In genomic region chr2:240864475-240864874, GRCh38 we compare ENCODE assay signal across 1 cellular context.
TF ChIP-seq lines count a peak whose summit lies in the region.

No MANE protein-coding gene starts in this region.

TF ChIP-seq in HepG2, 621 proteins besides CTCF, POLR2A, EP300 and RAD21 (continued from another document):
- no peak for TF ChIP-seq HBP1 (CRISPR knock-in tag; IDR thresholded peaks at IDR 0.05; ENCODE audit: low read depth)
- no peak for TF ChIP-seq ZNF747 (CRISPR knock-in tag; IDR thresholded peaks at IDR 0.05; ENCODE audit: borderline replicate concordance)
- TF ChIP-seq CREM (IDR thresholded peaks at IDR 0.05) = peak; percentile 54
- TF ChIP-seq CREM (CRISPR knock-in tag; IDR thresholded peaks at IDR 0.05) = no peak
- TF ChIP-seq HOXD1 (CRISPR knock-in tag; IDR thresholded peaks at IDR 0.05) = no peak
- TF ChIP-seq AKAP8 (CRISPR knock-in tag; IDR thresholded peaks at IDR 0.05) = no peak
- peak; percentile 24; the same call in 1 of the 2 replicates for TF ChIP-seq HNF1A (IDR thresholded peaks at IDR 0.05; ENCODE audit: low read depth)
- TF ChIP-seq HNF1A (CRISPR knock-in tag; IDR thresholded peaks at IDR 0.05; ENCODE audit: borderline replicate concordance) = no peak
- peak; percentile 52; the same call in 1 of the 2 replicates for TF ChIP-seq ETV5 (CRISPR knock-in tag; IDR thresholded peaks at IDR 0.05; ENCODE audit: borderline replicate concordance)
- TF ChIP-seq ZNF879 (CRISPR knock-in tag; IDR thresholded peaks at IDR 0.05) = no peak
- no peak; the same call in 1 of the 2 replicates for TF ChIP-seq RXRA (CRISPR knock-in tag; IDR thresholded peaks at IDR 0.05)
- no peak for TF ChIP-seq CBX2 (IDR thresholded peaks at IDR 0.05; ENCODE audit: low read depth, low read length)
- TF ChIP-seq CBX2 (CRISPR knock-in tag; IDR thresholded peaks at IDR 0.05; ENCODE audit: low read depth) = no peak
- no peak for TF ChIP-seq ZFY (CRISPR knock-in tag; IDR thresholded peaks at IDR 0.05)
- peak; percentile 71 for TF ChIP-seq PHF21A (CRISPR knock-in tag; IDR thresholded peaks at IDR 0.05)
- no peak for TF ChIP-seq ZNF704 (CRISPR knock-in tag; IDR thresholded peaks at IDR 0.05; ENCODE audit: borderline replicate concordance)
- no peak for TF ChIP-seq ZNF501 (CRISPR knock-in tag; IDR thresholded peaks at IDR 0.05)
- TF ChIP-seq CCDC6 (CRISPR knock-in tag; IDR thresholded peaks at IDR 0.05) = no peak
- TF ChIP-seq E2F2 (CRISPR knock-in tag; IDR thresholded peaks at IDR 0.05; ENCODE audit: borderline replicate concordance) = no peak
- no peak for TF ChIP-seq HOXA7 (CRISPR knock-in tag; IDR thresholded peaks at IDR 0.05)
- no peak for TF ChIP-seq ZFP36 (IDR thresholded peaks at IDR 0.05; ENCODE audit: borderline replicate concordance, low read depth, low read length, partially characterized antibody)
- peak; percentile 50; the same call in 1 of the 2 replicates for TF ChIP-seq DRAP1 (CRISPR knock-in tag; IDR thresholded peaks at IDR 0.05)
- TF ChIP-seq PPARG (CRISPR knock-in tag; conservative IDR thresholded peaks at IDR 0.05) = peak; percentile 92
- TF ChIP-seq TBX2 (CRISPR knock-in tag; IDR thresholded peaks at IDR 0.05; ENCODE audit: borderline replicate concordance) = peak; percentile 61; the same call in 1 of the 2 replicates
- TF ChIP-seq SOX5 (CRISPR knock-in tag; IDR thresholded peaks at IDR 0.05; ENCODE audit: borderline replicate concordance) = peak; percentile 78
- no peak for TF ChIP-seq ZNF564 (CRISPR knock-in tag; IDR thresholded peaks at IDR 0.05)
- peak; percentile 34; the same call in 1 of the 2 replicates for TF ChIP-seq HOXA3 (CRISPR knock-in tag; IDR thresholded peaks at IDR 0.05)
- TF ChIP-seq ZNF234 (CRISPR knock-in tag; conservative IDR thresholded peaks at IDR 0.05) = no peak
- TF ChIP-seq ZNF556 (CRISPR knock-in tag; IDR thresholded peaks at IDR 0.05; ENCODE audit: borderline replicate concordance) = peak; percentile 51; the same call in 1 of the 2 replicates
- TF ChIP-seq MXD3 (CRISPR knock-in tag; IDR thresholded peaks at IDR 0.05) = no peak
- peak; percentile 41; the same call in 1 of the 2 replicates for TF ChIP-seq MIXL1 (CRISPR knock-in tag; IDR thresholded peaks at IDR 0.05)
- TF ChIP-seq ZNF337 (CRISPR knock-in tag; IDR thresholded peaks at IDR 0.05; ENCODE audit: borderline replicate concordance, low read depth) = 0 out of 2 replicates have a peak, but pooled peaks have one; percentile 16
- no peak for TF ChIP-seq THAP8 (CRISPR knock-in tag; IDR thresholded peaks at IDR 0.05; ENCODE audit: borderline replicate concordance)
- no peak for TF ChIP-seq PRDM10 (CRISPR knock-in tag; IDR thresholded peaks at IDR 0.05; ENCODE audit: low read depth)
- TF ChIP-seq KDM4B (CRISPR knock-in tag; IDR thresholded peaks at IDR 0.05) = no peak
- peak; percentile 69; the same call in 1 of the 2 replicates for TF ChIP-seq DPF2 (CRISPR knock-in tag; IDR thresholded peaks at IDR 0.05; ENCODE audit: borderline replicate concordance, low read depth)
- TF ChIP-seq HNRNPK (IDR thresholded peaks at IDR 0.05; ENCODE audit: low read depth, low read length, poor library complexity, severe bottlenecking) = no peak
- no peak for TF ChIP-seq ZNF687 (CRISPR knock-in tag; IDR thresholded peaks at IDR 0.05)
